14 cellular contexts compared by ENCODE assay signal in the genomic region with DNA sequence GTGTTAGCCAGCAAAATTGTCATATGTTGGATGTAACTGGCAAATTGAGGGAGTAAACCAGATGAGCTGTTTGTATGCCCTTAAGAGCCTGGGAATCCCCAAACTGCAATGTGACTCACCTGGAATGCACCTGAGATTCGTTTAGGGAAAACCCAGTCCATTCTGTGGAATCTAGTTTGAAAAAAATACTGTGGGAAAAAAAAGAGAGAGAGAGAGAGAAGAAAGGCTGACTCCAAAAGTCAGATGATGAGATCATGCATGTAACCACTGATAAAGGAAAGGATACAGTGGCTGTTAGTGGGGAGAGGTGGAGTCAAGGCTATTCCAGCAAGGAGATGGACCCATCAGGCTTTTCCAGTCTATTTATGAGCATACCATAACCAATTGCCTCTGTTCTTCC. TPM values are rescaled to one million over a fixed set of nuclear protein-coding genes. Genes with fewer than 3 reads are reported as not detected.
DNase-seq lines count a peak whose midpoint lies in the region; ATAC-seq, FAIRE-seq and TF ChIP-seq lines count a peak whose summit lies in the region.
"Had no signal": no experiment of that assay in that cellular context is flagged by ENCODE, and none has a peak within 500 bp of the region (broad histone marks: within the 10 kb centered on the region; RNA-seq: fewer than 3 reads in every experiment).

No MANE protein-coding gene starts in this region.

- H3K4me3 ChIP-seq in AG10803 (ENCODE audit: low read length) (no peak overlapping the region), SU-DHL-6 (ENCODE audit: insufficient read depth, low read length, poor library complexity, severe bottlenecking) (no peak overlapping the region), fibroblast of the aortic adventitia (ENCODE audit: low read depth, low read length) (no peak overlapping the region)
- H3K4me3 ChIP-seq: transverse colon had no signal

- H3K36me3 ChIP-seq in SU-DHL-6 (ENCODE audit: low read length): no peaks in the 10 kb centered on the region
- H3K36me3 ChIP-seq: transverse colon had no signal

- no peaks in the 10 kb centered on the region for H4K20me1 ChIP-seq in SU-DHL-6 (ENCODE audit: low read depth, low read length)

- peaks cover 85% of the 10 kb centered on the region for H3K79me2 ChIP-seq in SU-DHL-6 (ENCODE audit: insufficient read depth, low read length)

- H3K9me3 ChIP-seq in SU-DHL-6 (ENCODE audit: insufficient read depth, low read length): no peaks in the 10 kb centered on the region
- H3K9me3 ChIP-seq: transverse colon had no signal

- peak overlapping the region; percentile 83 for H3K4me2 ChIP-seq in SU-DHL-6 (ENCODE audit: low read depth, low read length, poor library complexity, severe bottlenecking)

- no peak for TF ChIP-seq CTCF in AG10803 (conservative IDR thresholded peaks at IDR 0.05; ENCODE audit: low read length)
- no peak for TF ChIP-seq CTCF in SU-DHL-6 (IDR thresholded peaks at IDR 0.05; ENCODE audit: insufficient read depth, low read length, poor library complexity, severe bottlenecking)
- TF ChIP-seq CTCF in fibroblast of the aortic adventitia (IDR thresholded peaks at IDR 0.05; ENCODE audit: insufficient read depth, low read length): no peak

- H2AFZ ChIP-seq in SU-DHL-6 (ENCODE audit: low read depth, low read length, severe bottlenecking): no peak overlapping the region

- H3K27ac ChIP-seq in SU-DHL-6 (ENCODE audit: low read depth, low read length): peak overlapping the region; percentile 100
- H3K27ac ChIP-seq: transverse colon had no signal

- no peaks in the 10 kb centered on the region for H3K27me3 ChIP-seq in SU-DHL-6 (ENCODE audit: low read length)
- H3K27me3 ChIP-seq: transverse colon had no signal

- peak overlapping the region; percentile 42 for H3K9ac ChIP-seq in SU-DHL-6 (ENCODE audit: low read length)

- DNase-seq in AG10803 (ENCODE audit: low read depth) (peak; percentile 21), GM12892 (ENCODE audit: insufficient read length) (no peak), fibroblast of the aortic adventitia (ENCODE audit: low read depth) (peak; percentile 57), Kasumi-1 (lab: John Stamatoyannopoulos, UW) (no peak), SHP77 treated with DMSO at 0.1 percent for 48 hours (lab: John Stamatoyannopoulos, UW) (no peak), SIG-M5 treated with dmso at 0.1 percent for 504 hours (lab: John Stamatoyannopoulos, UW; ENCODE audit: unreplicated experiment) (no peak)
- DNase-seq: left colon; NCI-H510A; nucleus accumbens; stimulated activated CD4-positive, alpha-beta T cell treated with anti-CD3 and anti-CD28 coated beads, Interleukin-4, amount 100 ng/mL, for 4 hours; T-helper 17 cell; transverse colon had no signal

- FAIRE-seq in GM12892 (lab: Jason Lieb, UNC): peak; percentile 91

- ATAC-seq in HG02588 (IDR thresholded peaks at IDR 0.05; ENCODE audit: unreplicated experiment): no peak
- ATAC-seq: left colon, T-helper 17 cell had no signal

- 0 out of 2 replicates have a peak, but pooled peaks have one; percentile 32 for TF ChIP-seq POLR2A in GM12892 (IDR thresholded peaks at IDR 0.05; ENCODE audit: low read depth, low read length)

- H3K9me2 ChIP-seq in SU-DHL-6 (replicated peaks; ENCODE audit: insufficient read depth, low read length): no peaks in the 10 kb centered on the region

- H3F3A ChIP-seq in SU-DHL-6 (ENCODE audit: insufficient read depth): peaks cover 41% of the 10 kb centered on the region

RNA-seq across cellular contexts. Expression of a gene that starts 48.5 kb away (rescaled TPM):
- 23.1 TPM for polyA plus RNA-seq in GM12892 (2012; ENCODE audit: missing spikeins)
- total RNA-seq in fibroblast of the aortic adventitia (ENCODE audit: low replicate concordance): 8.0 and 63.2 TPM in 2 replicates

Comparison
In these comparisons a context has a peak if more than half of its experiments do, and no peak if none do; other contexts are left out.
1. DNase-seq: peak in AG10803 (single experiment) and fibroblast of the aortic adventitia (single experiment); none in GM12892 (single experiment), Kasumi-1 (0 of 2), SHP77 treated with DMSO at 0.1 percent for 48 hours (single experiment) and SIG-M5 treated with dmso at 0.1 percent for 504 hours (single experiment).